In the genomic region with DNA sequence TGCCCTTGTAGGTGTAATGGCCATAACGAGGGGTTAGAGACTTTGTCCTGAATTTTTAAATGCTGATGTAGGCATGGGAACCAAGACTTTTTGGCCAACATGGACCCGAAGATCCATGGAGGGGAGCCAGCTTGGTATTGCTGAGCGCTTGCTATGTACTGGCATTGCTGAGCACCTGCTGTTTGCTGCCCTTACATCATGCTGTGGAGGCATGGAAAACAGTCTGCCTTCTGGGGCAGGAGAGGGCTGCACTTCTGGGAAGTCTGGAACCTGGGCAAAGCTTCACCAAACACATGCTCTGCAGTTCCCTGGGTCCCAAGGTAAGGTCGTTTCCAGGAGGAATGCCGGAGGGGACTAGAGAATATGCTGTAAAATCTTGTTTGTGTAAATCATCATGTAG, we compare ENCODE assay signal across 26 cellular contexts.
"Had no signal": no experiment of that assay in that cellular context is flagged by ENCODE, and none has a peak within 500 bp of the region (broad histone marks: within the 10 kb centered on the region; RNA-seq: fewer than 3 reads in every experiment).

No MANE protein-coding gene starts in this region.

- H3K27ac ChIP-seq: cardiac muscle cell, left lung, pancreas, psoas muscle, thyroid gland, upper lobe of right lung had no signal

- DNase-seq: activated CD4-positive, alpha-beta memory T cell treated with anti-CD3 and anti-CD28 coated beads, Interleukin-2, amount 10 ng/mL, durations not matched to agents 7 days and 5 days; activated CD4-positive, alpha-beta T cell treated with anti-CD3 and anti-CD28 coated beads, Interleukin-2, amount 10 ng/mL, durations not matched to agents 24 days and 14 days; activated CD8-positive, alpha-beta memory T cell treated with anti-CD3 and anti-CD28 coated beads, Interleukin-2, amount 10 ng/mL, durations not matched to agents 7 days and 5 days; activated gamma-delta T cell; activated naive CD4-positive, alpha-beta T cell treated with anti-CD3 and anti-CD28 coated beads, Interleukin-2, amount 50 U/mL, for 16 hours; activated naive CD8-positive, alpha-beta T cell treated with anti-CD3 and anti-CD28 coated beads, Interleukin-2, amount 50 U/mL, for 24 hours; activated T-cell treated with anti-CD3 and anti-CD28 coated beads for 4 hours; body of pancreas; cortex of kidney; erythroblast; hippocampal formation; kidney glomerular epithelial cell; left lung; pancreas; psoas muscle; right cardiac atrium; stimulated activated CD4-positive, alpha-beta T cell treated with anti-CD3 and anti-CD28 coated beads, Interleukin-12 subunit alpha, Interleukin-12 subunit beta, amount 100 ng/mL, for 4 hours; stimulated activated CD4-positive, alpha-beta T cell treated with anti-CD3 and anti-CD28 coated beads, Interleukin-4, amount 100 ng/mL, for 4 hours; stimulated activated naive CD8-positive, alpha-beta T cell treated with anti-CD3 and anti-CD28 coated beads, Interleukin-15, Interleukin-2, amounts not matched to agents 100 U/mL and 50 U/mL, for 24 hours; substantia nigra; thyroid gland; upper lobe of right lung had no signal

- H3K4me1 ChIP-seq: left lung, thyroid gland, upper lobe of right lung had no signal

- H3K36me3 ChIP-seq: cardiac muscle cell, left lung, pancreas, thyroid gland, upper lobe of right lung had no signal

- H3K4me3 ChIP-seq: body of pancreas, cardiac muscle cell, left lung, lung, pancreas, psoas muscle, thyroid gland, upper lobe of right lung had no signal

- H3K27me3 Mint-ChIP-seq: activated naive CD8-positive, alpha-beta T cell treated with anti-CD3 and anti-CD28 coated beads, Interleukin-2, amount 50 U/mL, for 24 hours had no signal

- H3K4me1 Mint-ChIP-seq: activated CD4-positive, alpha-beta memory T cell treated with anti-CD3 and anti-CD28 coated beads, Interleukin-2, amount 10 ng/mL, durations not matched to agents 7 days and 5 days; activated CD4-positive, alpha-beta T cell treated with anti-CD3 and anti-CD28 coated beads, Interleukin-2, amount 10 ng/mL, durations not matched to agents 24 days and 14 days; activated CD8-positive, alpha-beta memory T cell treated with anti-CD3 and anti-CD28 coated beads, Interleukin-2, amount 10 ng/mL, durations not matched to agents 7 days and 5 days; activated naive CD8-positive, alpha-beta T cell treated with anti-CD3 and anti-CD28 coated beads, Interleukin-2, amount 50 U/mL, for 24 hours had no signal

- H3K9me3 ChIP-seq: body of pancreas, left lung, pancreas, psoas muscle, thyroid gland, upper lobe of right lung had no signal

- H3K9me3 Mint-ChIP-seq: activated CD4-positive, alpha-beta memory T cell treated with anti-CD3 and anti-CD28 coated beads, Interleukin-2, amount 10 ng/mL, durations not matched to agents 7 days and 5 days; activated CD4-positive, alpha-beta T cell treated with anti-CD3 and anti-CD28 coated beads, Interleukin-2, amount 10 ng/mL, durations not matched to agents 24 days and 14 days; activated naive CD8-positive, alpha-beta T cell treated with anti-CD3 and anti-CD28 coated beads, Interleukin-2, amount 50 U/mL, for 24 hours; natural killer cell treated with Interleukin-12 subunit alpha and Interleukin-12 subunit beta and Interleukin-15 and Interleukin-18, amount 100 ng/mL, for 72 hours had no signal

- H3K36me3 Mint-ChIP-seq: activated CD8-positive, alpha-beta memory T cell treated with anti-CD3 and anti-CD28 coated beads, Interleukin-2, amount 10 ng/mL, durations not matched to agents 7 days and 5 days; natural killer cell treated with Interleukin-12 subunit alpha and Interleukin-12 subunit beta and Interleukin-15 and Interleukin-18, amount 100 ng/mL, for 72 hours had no signal

- H3K27me3 ChIP-seq: body of pancreas, cardiac muscle cell, left lung, pancreas, thyroid gland, upper lobe of right lung had no signal

- ATAC-seq: activated CD4-positive, CD25-positive, alpha-beta regulatory T cell treated with anti-CD3 and anti-CD28 coated beads, Interleukin-2, amount 50 U/mL, for 24 hours; activated CD8-positive, alpha-beta memory T cell treated with anti-CD3 and anti-CD28 coated beads, Interleukin-2, amount 10 ng/mL, durations not matched to agents 7 days and 5 days; activated naive CD8-positive, alpha-beta T cell treated with anti-CD3 and anti-CD28 coated beads, Interleukin-2, amount 50 U/mL, for 24 hours; body of pancreas; left lung; natural killer cell treated with Interleukin-12 subunit alpha and Interleukin-12 subunit beta and Interleukin-15 and Interleukin-18, amount 100 ng/mL, for 72 hours; psoas muscle; right cardiac atrium; stimulated activated naive CD8-positive, alpha-beta T cell treated with anti-CD3 and anti-CD28 coated beads, Interleukin-15, Interleukin-2, amounts not matched to agents 100 U/mL and 50 U/mL, for 24 hours; upper lobe of right lung had no signal

- H3K27ac Mint-ChIP-seq: activated CD4-positive, alpha-beta memory T cell treated with anti-CD3 and anti-CD28 coated beads, Interleukin-2, amount 10 ng/mL, durations not matched to agents 7 days and 5 days; activated CD4-positive, alpha-beta T cell treated with anti-CD3 and anti-CD28 coated beads, Interleukin-2, amount 10 ng/mL, durations not matched to agents 24 days and 14 days; activated CD8-positive, alpha-beta memory T cell treated with anti-CD3 and anti-CD28 coated beads, Interleukin-2, amount 10 ng/mL, durations not matched to agents 7 days and 5 days; activated naive CD8-positive, alpha-beta T cell treated with anti-CD3 and anti-CD28 coated beads, Interleukin-2, amount 50 U/mL, for 24 hours; natural killer cell treated with Interleukin-12 subunit alpha and Interleukin-12 subunit beta and Interleukin-15 and Interleukin-18, amount 100 ng/mL, for 72 hours had no signal

- H3K4me3 Mint-ChIP-seq: activated CD4-positive, alpha-beta memory T cell treated with anti-CD3 and anti-CD28 coated beads, Interleukin-2, amount 10 ng/mL, durations not matched to agents 7 days and 5 days; activated CD4-positive, alpha-beta T cell treated with anti-CD3 and anti-CD28 coated beads, Interleukin-2, amount 10 ng/mL, durations not matched to agents 24 days and 14 days; activated CD8-positive, alpha-beta memory T cell treated with anti-CD3 and anti-CD28 coated beads, Interleukin-2, amount 10 ng/mL, durations not matched to agents 7 days and 5 days; activated naive CD8-positive, alpha-beta T cell treated with anti-CD3 and anti-CD28 coated beads, Interleukin-2, amount 50 U/mL, for 24 hours; natural killer cell treated with Interleukin-12 subunit alpha and Interleukin-12 subunit beta and Interleukin-15 and Interleukin-18, amount 100 ng/mL, for 72 hours had no signal
